Comparison of ENCODE assay signal across 11 cellular contexts in genomic region chr22:43789452-43789851, GRCh38. TPM values are rescaled to one million over a fixed set of nuclear protein-coding genes. Genes with fewer than 3 reads are reported as not detected.
A peak's percentile ranks its signal among the peaks of the same experiment; 100 is the strongest.
DNase-seq lines count a peak whose midpoint lies in the region; ATAC-seq, FAIRE-seq and TF ChIP-seq lines count a peak whose summit lies in the region.
"Had no signal": no experiment of that assay in that cellular context is flagged by ENCODE, and none has a peak within 500 bp of the region (broad histone marks: within the 10 kb centered on the region; RNA-seq: fewer than 3 reads in every experiment).

No MANE protein-coding gene starts in this region.

- H3K4me2 ChIP-seq in keratinocyte (ENCODE audit: control insufficient read depth, extremely low read depth, insufficient read depth, low read depth, low read length) = no peak overlapping the region

- POLR2A ChIA-PET in MCF 10A (lab: Yijun Ruan, JAX) = interaction anchor here (0.6 to 1.2 kb wide), 4 partner anchors 23 to 165 kb away, joined by 3 to 4 read pairs (median 3); partner anchors contain the start of gene EFCAB6

- ATAC-seq in HG02973 (IDR thresholded peaks at IDR 0.05; ENCODE audit: unreplicated experiment) = no peak

- CTCF ChIA-PET in MCF 10A (lab: Yijun Ruan, JAX) = interaction anchor here (0.6 to 0.7 kb wide), 2 partner anchors 9 to 81 kb away, joined by 3 read pairs; no protein-coding TSS in a partner anchor

- H3K4me1 Mint-ChIP-seq in MCF 10A (ENCODE audit: insufficient read depth, unreplicated experiment) = no peaks in the 10 kb centered on the region
- H3K4me1 Mint-ChIP-seq: central memory CD8-positive, alpha-beta T cell had no signal

- H3K9me3 ChIP-seq in keratinocyte (ENCODE audit: control insufficient read depth, low read depth, low read length) = no peaks in the 10 kb centered on the region
- H3K9me3 ChIP-seq in uterus = no peaks in the 10 kb centered on the region

- H3K9me3 Mint-ChIP-seq in MCF 10A (ENCODE audit: unreplicated experiment) = no peaks in the 10 kb centered on the region
- H3K9me3 Mint-ChIP-seq: central memory CD8-positive, alpha-beta T cell; stimulated activated naive CD8-positive, alpha-beta T cell treated with anti-CD3 and anti-CD28 coated beads, Interleukin-15, Interleukin-2, amounts not matched to agents 100 ng/mL and 50 ng/mL, for 24 hours had no signal

- no peak for TF ChIP-seq POLR2A in uterus (IDR thresholded peaks at IDR 0.05)

- no peak overlapping the region for H3K4me3 Mint-ChIP-seq in MCF 10A (ENCODE audit: unreplicated experiment)
- H3K4me3 Mint-ChIP-seq: central memory CD8-positive, alpha-beta T cell; stimulated activated naive CD8-positive, alpha-beta T cell treated with anti-CD3 and anti-CD28 coated beads, Interleukin-15, Interleukin-2, amounts not matched to agents 100 ng/mL and 50 ng/mL, for 24 hours had no signal

- DNase-seq in HTR-8/SVneo (ENCODE audit: insufficient read length, low spot score) (peak; percentile 51), MCF 10A (ENCODE audit: unreplicated experiment) (peak; percentile 72), keratinocyte (ENCODE audit: low read depth, low spot score) (no peak), uterus (peak; percentile 78 to 81), activated gamma-delta T cell treated with Interleukin-2 at 50 U/mL for 16 hours (no peak), RPMI8226 (no peak)
- DNase-seq: activated CD8-positive, alpha-beta memory T cell treated with anti-CD3 and anti-CD28 coated beads for 24 hours; NCI-H1105 treated with DMSO at 0.1 percent for 48 hours had no signal

- H3K79me2 ChIP-seq in keratinocyte (ENCODE audit: control insufficient read depth, insufficient read depth, low read length) = no peaks in the 10 kb centered on the region

- H3K4me1 ChIP-seq in keratinocyte (ENCODE audit: control insufficient read depth, extremely low read depth, insufficient read depth, low read length) = peaks cover 5% of the 10 kb centered on the region
- H3K4me1 ChIP-seq in uterus = no peaks in the 10 kb centered on the region

- no peak overlapping the region for H3K27ac ChIP-seq in keratinocyte (ENCODE audit: control insufficient read depth, insufficient read depth, low read length)
- peak overlapping the region in 1 of 2 donors; percentile 38 for H3K27ac ChIP-seq in uterus

- no peaks in the 10 kb centered on the region for H3K9me1 ChIP-seq in keratinocyte (ENCODE audit: control insufficient read depth, extremely low read depth, insufficient read depth, low read length)

- H3K27ac Mint-ChIP-seq in MCF 10A (ENCODE audit: low read depth, unreplicated experiment) = peak overlapping the region; percentile 55
- H3K27ac Mint-ChIP-seq: stimulated activated naive CD8-positive, alpha-beta T cell treated with anti-CD3 and anti-CD28 coated beads, Interleukin-15, Interleukin-2, amounts not matched to agents 100 ng/mL and 50 ng/mL, for 24 hours had no signal

- no peaks in the 10 kb centered on the region for H3K36me3 ChIP-seq in keratinocyte (ENCODE audit: control insufficient read depth in 2 of 2, extremely low read depth in 1 of 2, insufficient read depth in 2 of 2, low read length in 2 of 2)
- H3K36me3 ChIP-seq in uterus = no peaks in the 10 kb centered on the region

- intact Hi-C loops in MCF 10A (cut with micrococcal nuclease) = no loop called here
- intact Hi-C loops in uterus (cut with DNase I; ENCODE audit: low total_unique reads) = no loop called here

- H3K4me3 ChIP-seq in keratinocyte (ENCODE audit: control insufficient read depth in 2 of 3, extremely low read depth in 1 of 3, insufficient read depth in 2 of 3, low read depth in 1 of 3, low read length in 3 of 3) (no peak overlapping the region), uterus (no peak overlapping the region)

- BruUV-seq in MCF 10A (replicated peaks; lab: Mats Ljungman, UMichigan) = no TSS peak

- H4K20me1 ChIP-seq in keratinocyte (ENCODE audit: control insufficient read depth, extremely low read depth, insufficient read depth, low read length) = no peaks in the 10 kb centered on the region

- H3K27me3 ChIP-seq in keratinocyte (ENCODE audit: control insufficient read depth, extremely low read depth, insufficient read depth, low read length) (peaks cover 3% of the 10 kb centered on the region), uterus (no peaks in the 10 kb centered on the region)

- TF ChIP-seq CTCF in MCF 10A (IDR thresholded peaks at IDR 0.05; ENCODE audit: unreplicated experiment) (no peak), keratinocyte (optimal IDR thresholded peaks at IDR 0.05 in 1 of 3, IDR thresholded peaks at IDR 0.05 in 1 of 3, conservative IDR thresholded peaks at IDR 0.05 in 1 of 3; ENCODE audit: extremely low read depth in 1 of 3, insufficient read depth in 2 of 3, low read length in 3 of 3) (peak in 1 of 3 experiments; percentile 1), uterus (IDR thresholded peaks at IDR 0.05) (no peak)

- H2AFZ ChIP-seq in keratinocyte (ENCODE audit: control insufficient read depth, low read length) = no peak overlapping the region

- no peaks in the 10 kb centered on the region for H3K27me3 Mint-ChIP-seq in MCF 10A (ENCODE audit: insufficient read depth, unreplicated experiment)

- FAIRE-seq in HTR-8/SVneo (lab: Jason Lieb, UNC) = no peak
- peak; percentile 48 for FAIRE-seq in keratinocyte (lab: Jason Lieb, UNC)

- H3K36me3 Mint-ChIP-seq in MCF 10A (ENCODE audit: insufficient read depth, unreplicated experiment) = no peaks in the 10 kb centered on the region

- no peak overlapping the region for H3K9ac ChIP-seq in keratinocyte (ENCODE audit: control insufficient read depth, extremely low read depth, insufficient read depth, low read length)

- dilution Hi-C loops in keratinocyte (cut with MboI; ENCODE audit: extremely low pct_ligation_motif_present, low sequenced_read_pairs) = no loop called here

RNA-seq across cellular contexts. Expression of gene EFCAB6, which starts 22.7 kb away (rescaled TPM):
- total RNA-seq in MCF 10A (2022) (0.40 and 0.93 TPM in 2 replicates), uterus (1 to 10 TPM; 2.0 to 8.4 (median 5.7) TPM)
- polyA plus RNA-seq in keratinocyte = 0.18 to 0.31 TPM (median 0.27 TPM) in 3 replicates
- polyA plus RNA-seq in keratinocyte (2011; ENCODE audit: low read depth) = 0.37 TPM
- 0.18 and 0.51 TPM in 2 replicates for polyA plus RNA-seq in keratinocyte (2011; cell fraction: cytosol; rRNA removed)
- 0.49 and 0.55 TPM in 2 replicates for polyA plus RNA-seq in keratinocyte (2011; cell fraction: nucleus; rRNA removed)
- 0.20 and 0.25 TPM in 2 replicates for polyA plus RNA-seq in keratinocyte (2012; ENCODE audit: low replicate concordance)
- 0.16 to 0.66 TPM in 2 of 3 replicates, not detected in the other for polyA minus RNA-seq in keratinocyte
- not detected for polyA minus RNA-seq in keratinocyte (2011; cell fraction: cytosol; rRNA and poly(A)+ RNA removed)
- polyA minus RNA-seq in keratinocyte (2011; cell fraction: nucleus; rRNA and poly(A)+ RNA removed) = 0.78 and 2.0 TPM in 2 replicates

Comparison
In these comparisons a context has a peak if more than half of its experiments do, and no peak if none do; other contexts are left out.
1. DNase-seq: peak in HTR-8/SVneo (single experiment), MCF 10A (single experiment) and uterus (2 of 2); none in keratinocyte (single experiment), activated gamma-delta T cell treated with Interleukin-2 at 50 U/mL for 16 hours (single experiment) and RPMI8226 (single experiment).